ENCODE assay signal across 13 cellular contexts in genomic region chr7:25860206-25860881, GRCh38.
DNase-seq lines count a peak whose midpoint lies in the region; ATAC-seq, FAIRE-seq and TF ChIP-seq lines count a peak whose summit lies in the region.
"Had no signal": no experiment of that assay in that cellular context is flagged by ENCODE, and none has a peak within 500 bp of the region (broad histone marks: within the 10 kb centered on the region; RNA-seq: fewer than 3 reads in every experiment).

No MANE protein-coding gene starts in this region.

- CTCF ChIA-PET in K562 (lab: Yijun Ruan, JAX; ENCODE audit: low intra/inter-chr PET ratio) = interaction anchor here (0.6 kb wide), 1 partner anchor 1440 kb away, joined by 5 read pairs; no protein-coding TSS in a partner anchor

- H3K4me3 ChIP-seq in K562 (peak overlapping the region; percentile 41; the same call in 1 of the 2 replicates), osteoblast (ENCODE audit: insufficient read depth, low read length) (peak overlapping the region; percentile 24)
- H3K4me3 ChIP-seq: BLaER1, right lobe of liver had no signal

- no peaks in the 10 kb centered on the region; the same call in 2 of the 3 replicates for H3K79me2 ChIP-seq in K562 (ENCODE audit: control insufficient read depth, insufficient read depth, low read length)
- H3K79me2 ChIP-seq in osteoblast (ENCODE audit: insufficient read depth, low read length) = peaks cover 4% of the 10 kb centered on the region

- peak overlapping the region; percentile 79 to 85 for H3K9ac ChIP-seq in K562 (ENCODE audit: insufficient read depth in 1 of 2, low read depth in 2 of 2, low read length in 2 of 2)
- H3K9ac ChIP-seq: BLaER1 had no signal

- H3K4me2 ChIP-seq in K562 (ENCODE audit: insufficient read depth, low read length) = peak overlapping the region; percentile 76
- H3K4me2 ChIP-seq in osteoblast (ENCODE audit: insufficient read depth, low read length) = no peak overlapping the region
- H3K4me2 ChIP-seq: BLaER1 had no signal

- H3K36me3 ChIP-seq in K562 (ENCODE audit: control insufficient read depth, insufficient read depth, low read length) = no peaks in the 10 kb centered on the region
- no peaks in the 10 kb centered on the region for H3K36me3 ChIP-seq in osteoblast (ENCODE audit: insufficient read depth, low read length)
- H3K36me3 ChIP-seq: BLaER1, right lobe of liver had no signal

- TF ChIP-seq CTCF in K562 (IDR thresholded peaks at IDR 0.05 in 2 of 3, conservative IDR thresholded peaks at IDR 0.05 in 1 of 3; ENCODE audit: insufficient read depth in 2 of 3, low read depth in 1 of 3, low read length in 3 of 3) = no peak
- no peak for TF ChIP-seq CTCF in osteoblast (IDR thresholded peaks at IDR 0.05; ENCODE audit: extremely low read depth, low read depth, low read length)
- no peak for TF ChIP-seq CTCF in D721Med (IDR thresholded peaks at IDR 0.05; ENCODE audit: insufficient read depth, missing control alignments)

- FAIRE-seq in K562 (lab: Jason Lieb, UNC) (no peak), D721Med (lab: Jason Lieb, UNC) (no peak)
- FAIRE-seq: TTC549 had no signal

- TF ChIP-seq EP300 in K562 (IDR thresholded peaks at IDR 0.05; ENCODE audit: low read length) = no peak

- no peaks in the 10 kb centered on the region for H3K9me3 ChIP-seq in K562 (replicated peaks; ENCODE audit: control insufficient read depth, insufficient read depth, low read depth, low read length)
- no peaks in the 10 kb centered on the region for H3K9me3 ChIP-seq in osteoblast (ENCODE audit: low read depth, low read length)
- H3K9me3 ChIP-seq: right lobe of liver had no signal

- peaks cover 0 to 20% of the 10 kb centered on the region in 2 experiments; a peak in 3 of 5 replicates for H3K4me1 ChIP-seq in K562 (replicated peaks in 1 of 2; ENCODE audit: control insufficient read depth in 2 of 2, insufficient read depth in 2 of 2, low read length in 2 of 2)
- H3K4me1 ChIP-seq in osteoblast (ENCODE audit: insufficient read depth, low read length) = peaks cover 21% of the 10 kb centered on the region
- H3K4me1 ChIP-seq: BLaER1, right lobe of liver had no signal

- 0 out of 2 replicates have a peak, but pooled peaks have one; percentile 22 for TF ChIP-seq POLR2A in K562 (conservative IDR thresholded peaks at IDR 0.05)

- WGBS in K562 (ENCODE audit: insufficient coverage, low coverage, missing lambda C conversion rate) = 45% methylated on average over 27 of the region's 30 CpGs

- no peaks in the 10 kb centered on the region for H3K9me1 ChIP-seq in K562 (ENCODE audit: control insufficient read depth, insufficient read depth, low read length)

- no peak for TF ChIP-seq RAD21 in K562 (CRISPR knock-in tag; conservative IDR thresholded peaks at IDR 0.05 in 1 of 2, IDR thresholded peaks at IDR 0.05 in 1 of 2)

- no TSS peak for BruUV-seq in K562 (replicated peaks; lab: Mats Ljungman, UMichigan)

- H4K20me1 ChIP-seq in K562 (replicated peaks; ENCODE audit: control insufficient read depth, insufficient read depth, low read length) (no peaks in the 10 kb centered on the region), osteoblast (ENCODE audit: insufficient read depth, low read length) (no peaks in the 10 kb centered on the region)

- no peak for ATAC-seq in K562
- ATAC-seq: HCT116 had no signal

- H3K27me3 ChIP-seq in K562 (ENCODE audit: control insufficient read depth in 2 of 2, insufficient read depth in 2 of 2, low read length in 2 of 2) (no peaks in the 10 kb centered on the region), osteoblast (ENCODE audit: insufficient read depth, low read length) (peaks cover 25% of the 10 kb centered on the region)

- peak; percentile 56 for DNase-seq in activated CD8-positive, alpha-beta memory T cell treated with anti-CD3 and anti-CD28 coated beads, Interleukin-2, amount 50 U/mL, for 48 hours
- no peak for DNase-seq in activated CD8-positive, alpha-beta memory T cell treated with anti-CD3 and anti-CD28 coated beads, Interleukin-2, amount 50 U/mL, for 4 hours
- DNase-seq in NAMALWA (ENCODE audit: low spot score) = peak; percentile 21
- peak in 1 of 4 experiments; percentile 52 for DNase-seq in K562 (ENCODE audit: extremely low read depth in 1 of 4, low spot score in 3 of 4)
- no peak for DNase-seq in osteoblast (ENCODE audit: insufficient read length, low spot score, missing footprints)
- no peak for DNase-seq in stimulated activated CD4-positive, alpha-beta T cell treated with anti-CD3 and anti-CD28 coated beads, Interleukin-2, amount 100 ng/mL, for 24 hours
- DNase-seq in KG1 (lab: John Stamatoyannopoulos, UW) = no peak
- DNase-seq in D721Med (ENCODE audit: insufficient read length, low spot score) = no peak
- DNase-seq: NCI-H82, right lobe of liver had no signal

- in situ Hi-C loops in K562 (cut with MboI) = no loop called here

- intact Hi-C loops in K562 (cut with micrococcal nuclease) = no loop called here

- POLR2A ChIA-PET in K562 (lab: Yijun Ruan, JAX) = no interaction called here

- H3K27ac ChIP-seq in K562 (ENCODE audit: extremely low read depth, low read depth, low read length) (peak overlapping the region; percentile 80), osteoblast (ENCODE audit: low read depth, low read length) (no peak overlapping the region)
- H3K27ac ChIP-seq: BLaER1, right lobe of liver had no signal

- H2AFZ ChIP-seq in K562 (ENCODE audit: low read depth, low read length) = peak overlapping the region; percentile 81
- H2AFZ ChIP-seq in osteoblast (ENCODE audit: low read length) = no peak overlapping the region

TF ChIP-seq in K562, 482 proteins besides CTCF, POLR2A, EP300 and RAD21 (continues in another document):
- TF ChIP-seq MAZ (CRISPR knock-in tag; conservative IDR thresholded peaks at IDR 0.05 in 1 of 2, IDR thresholded peaks at IDR 0.05 in 1 of 2) (0 out of 4 replicates have a peak, but pooled peaks of 1 of the 2 experiments have one; percentile 17), ZNF239 (CRISPR knock-in tag; IDR thresholded peaks at IDR 0.05) (no peak), EWSR1 (IDR thresholded peaks at IDR 0.05; ENCODE audit: borderline replicate concordance, low read depth, partially characterized antibody) (no peak), GTF2E2 (tag; IDR thresholded peaks at IDR 0.05) (0 out of 2 replicates have a peak, but pooled peaks have one; percentile 19), NR2F6 (CRISPR knock-in tag; IDR thresholded peaks at IDR 0.05) (no peak), ZBTB17 (CRISPR knock-in tag; IDR thresholded peaks at IDR 0.05) (no peak), ELF4 (CRISPR knock-in tag; IDR thresholded peaks at IDR 0.05) (no peak), MCM2 (IDR thresholded peaks at IDR 0.05; ENCODE audit: low read depth) (no peak), ZNF23 (CRISPR knock-in tag; IDR thresholded peaks at IDR 0.05) (no peak), ZNF224 (CRISPR knock-in tag; IDR thresholded peaks at IDR 0.05) (no peak), ZNF324 (CRISPR knock-in tag; IDR thresholded peaks at IDR 0.05) (no peak), POLR2G (IDR thresholded peaks at IDR 0.05; ENCODE audit: low read depth, low read length) (peak; percentile 36; the same call in 1 of the 2 replicates), ZNF512 (tag; IDR thresholded peaks at IDR 0.05) (peak; percentile 64; the same call in 1 of the 2 replicates), STAG1 (CRISPR knock-in tag; IDR thresholded peaks at IDR 0.05; ENCODE audit: borderline replicate concordance) (no peak), ZBTB11 (CRISPR knock-in tag; IDR thresholded peaks at IDR 0.05) (no peak), BDP1 (IDR thresholded peaks at IDR 0.05; ENCODE audit: insufficient read depth, insufficient read length) (no peak)

Comparison
In these comparisons a context has a peak if more than half of its experiments do, and no peak if none do; other contexts are left out.
1. DNase-seq: peak in activated CD8-positive, alpha-beta memory T cell treated with anti-CD3 and anti-CD28 coated beads, Interleukin-2, amount 50 U/mL, for 48 hours (single experiment) and NAMALWA (single experiment); none in activated CD8-positive, alpha-beta memory T cell treated with anti-CD3 and anti-CD28 coated beads, Interleukin-2, amount 50 U/mL, for 4 hours (single experiment), osteoblast (single experiment), stimulated activated CD4-positive, alpha-beta T cell treated with anti-CD3 and anti-CD28 coated beads, Interleukin-2, amount 100 ng/mL, for 24 hours (0 of 2), KG1 (single experiment) and D721Med (single experiment).